ENCODE assay signal across 8 cellular contexts in genomic region chr10:3782456-3783312, GRCh38. TPM values are rescaled to one million over a fixed set of nuclear protein-coding genes. Genes with fewer than 3 reads are reported as not detected.
A peak's percentile ranks its signal among the peaks of the same experiment; 100 is the strongest.
DNase-seq lines count a peak whose midpoint lies in the region; ATAC-seq, FAIRE-seq and TF ChIP-seq lines count a peak whose summit lies in the region.

No MANE protein-coding gene starts in this region.

- H3K4me3 ChIP-seq in A549 (peak overlapping the region; percentile 77), MG63 (peak overlapping the region; percentile 90), WERI-Rb-1 (ENCODE audit: low read depth, low read length) (peak overlapping the region; percentile 92), duodenal mucosa (ENCODE audit: low read depth in 1 of 2, low read length in 2 of 2) (peak overlapping the region; percentile 78 to 94)

- no peaks in the 10 kb centered on the region for H3K27me3 ChIP-seq in MG63
- no peaks in the 10 kb centered on the region for H3K27me3 ChIP-seq in WERI-Rb-1 (ENCODE audit: insufficient read depth, low read depth, severe bottlenecking)
- H3K27me3 ChIP-seq in duodenal mucosa (ENCODE audit: control insufficient read depth in 1 of 2, insufficient read depth in 2 of 2, low read length in 2 of 2) = no peaks in the 10 kb centered on the region

- POLR2A ChIA-PET in A549 (lab: Yijun Ruan, JAX) = interaction anchor here (0.7 to 4.0 kb wide), 5 partner anchors 70 to 562 kb away, joined by 3 to 79 read pairs (median 27); no protein-coding TSS in a partner anchor

- WGBS in A549 (ENCODE audit: missing lambda C conversion rate) = 6% methylated on average over 13 of the region's 13 CpGs

- CTCF ChIA-PET in A549 (lab: Yijun Ruan, JAX) = interaction anchor here (1.0 to 2.8 kb wide), 5 partner anchors 23 to 988 kb away, joined by 4 to 8 read pairs (median 6); no protein-coding TSS in a partner anchor

- peak overlapping the region; percentile 83 for H3K4me2 ChIP-seq in A549

- H3K9ac ChIP-seq in duodenal mucosa (ENCODE audit: low read depth in 1 of 2, low read length in 2 of 2) = peak overlapping the region; percentile 89 to 100

- TF ChIP-seq CTCF in A549 (IDR thresholded peaks at IDR 0.05) (no peak), WERI-Rb-1 (IDR thresholded peaks at IDR 0.05; ENCODE audit: low read depth, low read length) (no peak)

- no peak for FAIRE-seq in A549 (lab: Jason Lieb, UNC)

- DNase-seq in A549 (ENCODE audit: low read depth in 1 of 2, low spot score in 1 of 2) (peak in 1 of 2 experiments; percentile 82), MG63 (peak; percentile 67), WERI-Rb-1 (no peak), left lobe of liver (ENCODE audit: low spot score) (peak; percentile 66)
- DNase-seq in stimulated activated CD8-positive, alpha-beta memory T cell treated with anti-CD3 and anti-CD28 coated beads, Interleukin-4, amount 100 ng/mL, for 48 hours = peak; percentile 65

- TF ChIP-seq POLR2A in A549 (IDR thresholded peaks at IDR 0.05; ENCODE audit: low read length) (no peak), GM18505 (IDR thresholded peaks at IDR 0.05; ENCODE audit: borderline replicate concordance, extremely low read depth, insufficient read depth, insufficient read length) (peak; percentile 46)

- H3K9me3 ChIP-seq in A549 (no peaks in the 10 kb centered on the region), MG63 (no peaks in the 10 kb centered on the region), WERI-Rb-1 (ENCODE audit: severe bottlenecking) (no peaks in the 10 kb centered on the region), duodenal mucosa (ENCODE audit: control insufficient read depth in 1 of 2, low read length in 2 of 2) (no peaks in the 10 kb centered on the region)

- H3K36me3 ChIP-seq in MG63 = peaks cover 69% of the 10 kb centered on the region
- peaks cover 43% of the 10 kb centered on the region for H3K36me3 ChIP-seq in WERI-Rb-1
- peaks cover 44 to 50% of the 10 kb centered on the region in 2 donors for H3K36me3 ChIP-seq in duodenal mucosa (ENCODE audit: control insufficient read depth in 1 of 2, insufficient read depth in 2 of 2, low read length in 2 of 2)

- no peak for TF ChIP-seq EP300 in A549 (IDR thresholded peaks at IDR 0.05)

- peak in 1 of 2 experiments; percentile 11; a peak in 3 of 6 replicates for ATAC-seq in A549
- no peak for ATAC-seq in GM18505 (IDR thresholded peaks at IDR 0.05; ENCODE audit: unreplicated experiment)
- ATAC-seq in left lobe of liver = peak; percentile 21
- no peak for ATAC-seq in GM19023 (IDR thresholded peaks at IDR 0.05; ENCODE audit: unreplicated experiment)

- peaks cover 53% of the 10 kb centered on the region for H3K4me1 ChIP-seq in A549
- peaks cover 40 to 51% of the 10 kb centered on the region in 2 donors for H3K4me1 ChIP-seq in duodenal mucosa (ENCODE audit: control insufficient read depth in 1 of 2, insufficient read depth in 2 of 2, low read length in 2 of 2)

- H3K27ac ChIP-seq in A549 = peak overlapping the region; percentile 95 to 98
- peak overlapping the region; percentile 97 for H3K27ac ChIP-seq in WERI-Rb-1
- peak overlapping the region; percentile 100 for H3K27ac ChIP-seq in duodenal mucosa (ENCODE audit: low read depth, low read length)

- peak in 1 of 2 experiments; percentile 17; a peak in 1 of 5 replicates for TF ChIP-seq RAD21 in A549 (conservative IDR thresholded peaks at IDR 0.05 in 1 of 2, IDR thresholded peaks at IDR 0.05 in 1 of 2)

TF ChIP-seq in A549, 52 proteins besides CTCF, POLR2A, EP300 and RAD21:
- TF ChIP-seq CEBPB (IDR thresholded peaks at IDR 0.05) = no peak; a peak in 2 of 4 replicates
- TF ChIP-seq GATA3 (IDR thresholded peaks at IDR 0.05; ENCODE audit: borderline replicate concordance) = peak; percentile 51; the same call in 1 of the 2 replicates
- TF ChIP-seq JUN (IDR thresholded peaks at IDR 0.05) = peak in 1 of 2 experiments; percentile 29; a peak in 2 of 5 replicates
- TF ChIP-seq HOXA7 (CRISPR knock-in tag; IDR thresholded peaks at IDR 0.05) = 0 out of 2 replicates have a peak, but pooled peaks have one; percentile 9
- TF ChIP-seq RARB (CRISPR knock-in tag; IDR thresholded peaks at IDR 0.05) = peak; percentile 73; the same call in 1 of the 2 replicates
- TF ChIP-seq CHD4 (IDR thresholded peaks at IDR 0.05; ENCODE audit: borderline replicate concordance) = no peak
- peak; percentile 66; the same call in 1 of the 2 replicates for TF ChIP-seq FOSB (CRISPR knock-in tag; IDR thresholded peaks at IDR 0.05)
- TF ChIP-seq REST (IDR thresholded peaks at IDR 0.05) = no peak
- TF ChIP-seq FOSL2 (IDR thresholded peaks at IDR 0.05) = peak; percentile 80
- peak; percentile 98 for TF ChIP-seq FOSL2 (CRISPR knock-in tag; IDR thresholded peaks at IDR 0.05)
- 0 out of 2 replicates have a peak, but pooled peaks have one; percentile 15 for TF ChIP-seq MYC (IDR thresholded peaks at IDR 0.05; ENCODE audit: borderline replicate concordance, low read length)
- TF ChIP-seq JUNB (IDR thresholded peaks at IDR 0.05) = peak; percentile 58; the same call in 1 of the 2 replicates
- TF ChIP-seq ESRRA (IDR thresholded peaks at IDR 0.05; ENCODE audit: borderline replicate concordance, low read length) = no peak
- TF ChIP-seq POLR2AphosphoS2 (conservative IDR thresholded peaks at IDR 0.05; ENCODE audit: low read length) = peak; percentile 75

RNA-seq across cellular contexts. Expression of gene KLF6, which starts 2.3 kb away (rescaled TPM):
- 71.5 and 86.8 TPM in 2 replicates for polyA plus RNA-seq in A549 (2011; rRNA removed)
- polyA plus RNA-seq in A549 (2012; cell fraction: cytosol; rRNA removed) = 67.2 and 78.1 TPM in 2 replicates
- polyA plus RNA-seq in A549 (2012; cell fraction: nucleus; rRNA removed) = 193 and 204 TPM in 2 replicates
- polyA plus RNA-seq in A549 (2017; fragmentation: RNase III; extraction: RNeasy Plus Mini Kit Qiagen cat#74134 plus additional on column Dnase treatment) = 30.5 to 31.9 TPM (median 30.6 TPM) in 3 replicates
- 384 and 462 TPM in 2 replicates for polyA minus RNA-seq in A549 (2011; rRNA and poly(A)+ RNA removed)
- 38.8 and 40.4 TPM in 2 replicates for total RNA-seq in MG63 (2014; rRNA removed; shearing (Covaris generic); ENCODE audit: low replicate concordance)
- total RNA-seq in left lobe of liver = 27.3 TPM
